In genomic region chr3:171417813-171418212, GRCh38 we compare ENCODE assay signal across 13 cellular contexts. TPM values are rescaled to one million over a fixed set of nuclear protein-coding genes. Genes with fewer than 3 reads are reported as not detected.
DNase-seq lines count a peak whose midpoint lies in the region; ATAC-seq and TF ChIP-seq lines count a peak whose summit lies in the region.
"Had no signal": no experiment of that assay in that cellular context is flagged by ENCODE, and none has a peak within 500 bp of the region (broad histone marks: within the 10 kb centered on the region; RNA-seq: fewer than 3 reads in every experiment).

No MANE protein-coding gene starts in this region.

- no peaks in the 10 kb centered on the region for H4K20me1 ChIP-seq in hepatocyte (ENCODE audit: insufficient read depth, poor library complexity, severe bottlenecking)

- DNase-seq in HFF-Myc (ENCODE audit: extremely low read depth, low read depth) (peak; percentile 10), brain microvascular endothelial cell (peak; percentile 92), hepatocyte (ENCODE audit: low spot score) (peak; percentile 47), stromal cell of bone marrow (ENCODE audit: low read depth) (peak; percentile 59), NCI-H526 treated with DMSO at 0.1 percent for 48 hours (lab: John Stamatoyannopoulos, UW) (no peak), thyroid gland (no peak)
- DNase-seq in stimulated activated CD4-positive, alpha-beta T cell treated with anti-CD3 and anti-CD28 coated beads, Interleukin-4, amount 100 ng/mL, for 4 hours = no peak
- DNase-seq: DND-41; effector CD4-positive, alpha-beta T cell; NCI-H1436; stimulated activated naive B cell treated with anti-CD40 and anti-IgM and Interleukin-4, amounts not matched to agents 10 μg/mL and 1 μg/mL and 100 μg/mL, for 72 hours had no signal

- H3K36me3 ChIP-seq in brain microvascular endothelial cell (replicated peaks) = no peaks in the 10 kb centered on the region
- no peaks in the 10 kb centered on the region for H3K36me3 ChIP-seq in hepatocyte (replicated peaks; ENCODE audit: insufficient read depth, low read depth)
- H3K36me3 ChIP-seq in thyroid gland = no peaks in the 10 kb centered on the region

- H3K27ac ChIP-seq in brain microvascular endothelial cell = peak overlapping the region; percentile 99
- H3K27ac ChIP-seq in hepatocyte = peak overlapping the region; percentile 21
- H3K27ac ChIP-seq in thyroid gland = no peak overlapping the region

- 82% methylated on average over 3 of the region's 3 CpGs for WGBS in hepatocyte (ENCODE audit: low lambda C conversion rate, missing lambda C conversion rate)
- WGBS in thyroid gland, 2 donors = 90 to 96% methylated on average over 3 of the region's 3 CpGs

- TF ChIP-seq CTCF in HFF-Myc (IDR thresholded peaks at IDR 0.05; ENCODE audit: low read depth, low read length, missing control alignments) = no peak
- no peak for TF ChIP-seq CTCF in brain microvascular endothelial cell (IDR thresholded peaks at IDR 0.05; ENCODE audit: low read depth, low read length, missing control alignments)
- TF ChIP-seq CTCF in hepatocyte (IDR thresholded peaks at IDR 0.05; ENCODE audit: poor library complexity) = no peak
- TF ChIP-seq CTCF in thyroid gland (IDR thresholded peaks at IDR 0.05) = no peak

- ATAC-seq in GM19455 (IDR thresholded peaks at IDR 0.05; ENCODE audit: unreplicated experiment) = no peak
- ATAC-seq: activated T-helper 17 cell treated with anti-CD3 and anti-CD28 coated beads, Interleukin-2, amount 50 U/mL, for 72 hours; stimulated activated naive B cell treated with anti-CD40 and anti-IgM and Interleukin-4, amounts not matched to agents 10 μg/mL and 1 μg/mL and 100 μg/mL, for 72 hours had no signal

- no peak for TF ChIP-seq POLR2A in thyroid gland (IDR thresholded peaks at IDR 0.05)

- H3K9me3 ChIP-seq in hepatocyte (ENCODE audit: low read depth) (no peaks in the 10 kb centered on the region), thyroid gland (no peaks in the 10 kb centered on the region)

- peaks cover 75% of the 10 kb centered on the region for H3K79me2 ChIP-seq in hepatocyte

- no peak overlapping the region for H3K4me3 ChIP-seq in HFF-Myc (replicated peaks; ENCODE audit: low read depth, low read length)
- H3K4me3 ChIP-seq in brain microvascular endothelial cell (ENCODE audit: low read depth, low read length) = no peak overlapping the region
- no peak overlapping the region for H3K4me3 ChIP-seq in hepatocyte
- no peak overlapping the region for H3K4me3 ChIP-seq in thyroid gland (replicated peaks in 1 of 3)

- peaks cover 11% of the 10 kb centered on the region for H3K4me1 ChIP-seq in hepatocyte (ENCODE audit: insufficient read depth)
- H3K4me1 ChIP-seq in thyroid gland = no peaks in the 10 kb centered on the region

- no peaks in the 10 kb centered on the region for H3K9me2 ChIP-seq in hepatocyte (replicated peaks; ENCODE audit: insufficient read depth)

- H2AFZ ChIP-seq in hepatocyte = no peak overlapping the region

- in situ Hi-C loops in brain microvascular endothelial cell (cut with HindIII; ENCODE audit: low pct_ligation_motif_present, low sequenced_read_pairs) = no loop called here

- peak overlapping the region; percentile 37 for H3K4me2 ChIP-seq in hepatocyte

- H3K27me3 ChIP-seq in brain microvascular endothelial cell (replicated peaks) (no peaks in the 10 kb centered on the region), hepatocyte (no peaks in the 10 kb centered on the region), thyroid gland (no peaks in the 10 kb centered on the region)

- intact Hi-C loops in thyroid gland (cut with DNase I) = no loop called here

RNA-seq across cellular contexts. Expression of gene TNIK, which starts 42.4 kb away (rescaled TPM):
- 13.8 and 15.0 TPM in 2 replicates for total RNA-seq in hepatocyte
- 7.4 and 12.1 TPM in 2 replicates for polyA plus RNA-seq in hepatocyte
- 10 to 100 TPM; 29.7 to 84.1 (median 48.9) TPM for total RNA-seq in thyroid gland

Comparison
In these comparisons a context has a peak if more than half of its experiments do, and no peak if none do; other contexts are left out.
1. DNase-seq: peak in HFF-Myc (single experiment), brain microvascular endothelial cell (single experiment), hepatocyte (single experiment) and stromal cell of bone marrow (single experiment); none in stimulated activated CD4-positive, alpha-beta T cell treated with anti-CD3 and anti-CD28 coated beads, Interleukin-4, amount 100 ng/mL, for 4 hours (0 of 2), NCI-H526 treated with DMSO at 0.1 percent for 48 hours (single experiment) and thyroid gland (0 of 2).
2. H3K27ac ChIP-seq: peak in brain microvascular endothelial cell (single experiment) and hepatocyte (single experiment); none in thyroid gland (0 of 3).